In genomic region chr1:26098602-26099001, GRCh38 we compare ENCODE assay signal across 24 cellular contexts. TPM values are rescaled to one million over a fixed set of nuclear protein-coding genes. Genes with fewer than 3 reads are reported as not detected.
DNase-seq lines count a peak whose midpoint lies in the region; ATAC-seq, FAIRE-seq and TF ChIP-seq lines count a peak whose summit lies in the region.
"Had no signal": no experiment of that assay in that cellular context is flagged by ENCODE, and none has a peak within 500 bp of the region (broad histone marks: within the 10 kb centered on the region; RNA-seq: fewer than 3 reads in every experiment).

No MANE protein-coding gene starts in this region.

- H3K9me2 ChIP-seq in PC-9 (ENCODE audit: insufficient read depth) = no peaks in the 10 kb centered on the region

- intact Hi-C loops in PC-9 (cut with micrococcal nuclease; ENCODE audit: unreplicated experiment) (no loop called here), K562 (cut with micrococcal nuclease) (no loop called here)
- intact Hi-C loops in activated naive CD4-positive, alpha-beta T cell treated with anti-CD3 and anti-CD28 coated beads for 36 hours (cut with micrococcal nuclease) = no loop called here
- intact Hi-C loops in activated T-helper 2 cell treated with anti-CD3 and anti-CD28 coated beads, Interferon-gamma antibody, Interleukin-2, Interleukin-4, amounts not matched to agents 10 μg/mL and 5 μg/mL and 100 μg/mL, durations not matched to agents 14 hours and 24 hours and 36 hours (cut with micrococcal nuclease) = no loop called here

- peaks cover 3% of the 10 kb centered on the region for H3K9me1 ChIP-seq in K562 (ENCODE audit: control insufficient read depth, insufficient read depth, low read length)

- no peak for FAIRE-seq in K562 (lab: Jason Lieb, UNC)
- FAIRE-seq: D721Med, GM19239, H1 had no signal

- H3K9me3 Mint-ChIP-seq in activated naive CD4-positive, alpha-beta T cell treated with anti-CD3 and anti-CD28 coated beads for 36 hours = no peaks in the 10 kb centered on the region
- H3K9me3 Mint-ChIP-seq in activated T-helper 2 cell treated with anti-CD3 and anti-CD28 coated beads, Interferon-gamma antibody, Interleukin-2, Interleukin-4, amounts not matched to agents 10 μg/mL and 5 μg/mL and 100 μg/mL, durations not matched to agents 14 hours and 24 hours and 36 hours = no peaks in the 10 kb centered on the region
- H3K9me3 Mint-ChIP-seq: CD8-positive, alpha-beta T cell; HFFc6 had no signal

- no peaks in the 10 kb centered on the region for H3K4me1 Mint-ChIP-seq in activated naive CD4-positive, alpha-beta T cell treated with anti-CD3 and anti-CD28 coated beads for 36 hours (ENCODE audit: low read depth)
- H3K4me1 Mint-ChIP-seq in activated T-helper 2 cell treated with anti-CD3 and anti-CD28 coated beads, Interferon-gamma antibody, Interleukin-2, Interleukin-4, amounts not matched to agents 10 μg/mL and 5 μg/mL and 100 μg/mL, durations not matched to agents 14 hours and 24 hours and 36 hours (ENCODE audit: low read depth) = peaks cover 17% of the 10 kb centered on the region

- no TSS peak for BruUV-seq in PC-9 (replicated peaks; lab: Mats Ljungman, UMichigan)
- no TSS peak for BruUV-seq in K562 (replicated peaks; lab: Mats Ljungman, UMichigan)

- no peak for TF ChIP-seq RAD21 in K562 (CRISPR knock-in tag; conservative IDR thresholded peaks at IDR 0.05 in 1 of 2, IDR thresholded peaks at IDR 0.05 in 1 of 2)

- H3K27me3 Mint-ChIP-seq in activated naive CD4-positive, alpha-beta T cell treated with anti-CD3 and anti-CD28 coated beads for 36 hours (ENCODE audit: low read depth) = no peaks in the 10 kb centered on the region
- H3K27me3 Mint-ChIP-seq in activated T-helper 2 cell treated with anti-CD3 and anti-CD28 coated beads, Interferon-gamma antibody, Interleukin-2, Interleukin-4, amounts not matched to agents 10 μg/mL and 5 μg/mL and 100 μg/mL, durations not matched to agents 14 hours and 24 hours and 36 hours (ENCODE audit: low read depth) = peaks cover 38% of the 10 kb centered on the region

- DNase-seq in PC-9 = no peak
- DNase-seq in K562 (ENCODE audit: extremely low read depth in 1 of 4, low spot score in 3 of 4) = no peak
- no peak for DNase-seq in activated naive CD4-positive, alpha-beta T cell treated with anti-CD3 and anti-CD28 coated beads for 36 hours
- DNase-seq in activated T-helper 2 cell treated with anti-CD3 and anti-CD28 coated beads, Interferon-gamma antibody, Interleukin-2, Interleukin-4, amounts not matched to agents 10 μg/mL and 5 μg/mL and 100 μg/mL, durations not matched to agents 14 hours and 24 hours and 36 hours (ENCODE audit: low spot score) = no peak
- DNase-seq in glomerular visceral epithelial cell (ENCODE audit: extremely low spot score) = no peak
- DNase-seq: C1 segment of cervical spinal cord; CD4-positive, CD25-positive, alpha-beta regulatory T cell; CD8-positive, alpha-beta T cell; DMS 273 treated with DMSO at 0.1 percent for 48 hours; DMS79; EL; GDM1; GM23248; H7; HCEC 1CT; HFFc6 had no signal

- H3K79me2 ChIP-seq in PC-9 (ENCODE audit: low read depth) (no peaks in the 10 kb centered on the region), K562 (ENCODE audit: control insufficient read depth, insufficient read depth, low read length) (no peaks in the 10 kb centered on the region)

- no peak overlapping the region for H3K27ac Mint-ChIP-seq in activated naive CD4-positive, alpha-beta T cell treated with anti-CD3 and anti-CD28 coated beads for 36 hours
- H3K27ac Mint-ChIP-seq in activated T-helper 2 cell treated with anti-CD3 and anti-CD28 coated beads, Interferon-gamma antibody, Interleukin-2, Interleukin-4, amounts not matched to agents 10 μg/mL and 5 μg/mL and 100 μg/mL, durations not matched to agents 14 hours and 24 hours and 36 hours = no peak overlapping the region
- H3K27ac Mint-ChIP-seq: CD4-positive, CD25-positive, alpha-beta regulatory T cell; CD8-positive, alpha-beta T cell; HFFc6 had no signal

- ATAC-seq in K562 = no peak
- ATAC-seq: CD8-positive, alpha-beta T cell; GM12878 had no signal

- peaks cover 17% of the 10 kb centered on the region; the same call in 1 of the 2 replicates for H3F3A ChIP-seq in PC-9 (ENCODE audit: insufficient read depth, low read depth)

- H3K4me3 ChIP-seq in HEK293 (ENCODE audit: low read depth, low read length) (no peak overlapping the region), PC-9 (no peak overlapping the region), K562 (no peak overlapping the region)
- H3K4me3 ChIP-seq: GM12878, GM23248 had no signal

- H3K36me3 ChIP-seq in HEK293 (ENCODE audit: control insufficient read depth in 2 of 2, insufficient read depth in 1 of 2, low read length in 2 of 2) = no peaks in the 10 kb centered on the region
- H3K36me3 ChIP-seq in PC-9 (ENCODE audit: low read depth) = no peaks in the 10 kb centered on the region
- no peaks in the 10 kb centered on the region for H3K36me3 ChIP-seq in K562 (ENCODE audit: control insufficient read depth, insufficient read depth, low read length)

- H3K27ac ChIP-seq in HEK293 (ENCODE audit: extremely low read depth, low read depth, low read length) (no peak overlapping the region), PC-9 (no peak overlapping the region), K562 (ENCODE audit: extremely low read depth, low read depth, low read length) (no peak overlapping the region)
- H3K27ac ChIP-seq: GM23248 had no signal

- no peak for TF ChIP-seq POLR2A in K562 (conservative IDR thresholded peaks at IDR 0.05)

- H4K20me1 ChIP-seq in PC-9 (ENCODE audit: insufficient read depth) = no peaks in the 10 kb centered on the region
- H4K20me1 ChIP-seq in K562 (replicated peaks; ENCODE audit: control insufficient read depth, insufficient read depth, low read length) = no peaks in the 10 kb centered on the region

- no peaks in the 10 kb centered on the region for H3K27me3 ChIP-seq in PC-9 (ENCODE audit: insufficient read depth, low read depth)
- H3K27me3 ChIP-seq in K562 (ENCODE audit: control insufficient read depth in 2 of 2, insufficient read depth in 2 of 2, low read length in 2 of 2) = no peaks in the 10 kb centered on the region

- 0 out of 2 replicates have a peak overlapping the region, but pooled peaks have one; percentile 44 for H3K4me2 ChIP-seq in PC-9
- H3K4me2 ChIP-seq in K562 (ENCODE audit: insufficient read depth, low read length) = no peak overlapping the region

- H3K9ac ChIP-seq in K562 (ENCODE audit: insufficient read depth in 1 of 2, low read depth in 2 of 2, low read length in 2 of 2) = no peak overlapping the region
- H3K9ac ChIP-seq: GM23248 had no signal

- H2AFZ ChIP-seq in PC-9 (no peak overlapping the region), K562 (ENCODE audit: low read depth, low read length) (no peak overlapping the region)
- H2AFZ ChIP-seq: GM23248 had no signal

- in situ Hi-C loops in K562 (cut with MboI) = no loop called here

- no peak for TF ChIP-seq EP300 in K562 (IDR thresholded peaks at IDR 0.05; ENCODE audit: low read length)

- CTCF ChIA-PET in HEK293 (lab: Yijun Ruan, JAX) = interaction anchor here (0.5 to 9.9 kb wide), 4 partner anchors 46 to 55 kb away, joined by 3 to 129 read pairs (median 7); no protein-coding TSS in a partner anchor
- CTCF ChIA-PET in PC-9 (lab: Charles Lee) = no interaction called here
- CTCF ChIA-PET in K562 (lab: Yijun Ruan, JAX; ENCODE audit: low intra/inter-chr PET ratio) = no interaction called here
- CTCF ChIA-PET in activated naive CD4-positive, alpha-beta T cell treated with anti-CD3 and anti-CD28 coated beads for 36 hours (lab: Charles Lee) = interaction anchor here (1.0 kb wide), 1 partner anchor 9 kb away, joined by 3 read pairs; no protein-coding TSS in a partner anchor

- H3K4me3 Mint-ChIP-seq in activated naive CD4-positive, alpha-beta T cell treated with anti-CD3 and anti-CD28 coated beads for 36 hours = no peak overlapping the region
- H3K4me3 Mint-ChIP-seq in activated T-helper 2 cell treated with anti-CD3 and anti-CD28 coated beads, Interferon-gamma antibody, Interleukin-2, Interleukin-4, amounts not matched to agents 10 μg/mL and 5 μg/mL and 100 μg/mL, durations not matched to agents 14 hours and 24 hours and 36 hours (ENCODE audit: low read depth) = no peak overlapping the region
- H3K4me3 Mint-ChIP-seq: CD4-positive, CD25-positive, alpha-beta regulatory T cell; CD8-positive, alpha-beta T cell had no signal

- TF ChIP-seq CTCF in HEK293 (tag by site-specific recombination; IDR thresholded peaks at IDR 0.05) = no peak
- no peak for TF ChIP-seq CTCF in PC-9 (conservative IDR thresholded peaks at IDR 0.05)
- TF ChIP-seq CTCF in K562 (IDR thresholded peaks at IDR 0.05 in 2 of 3, conservative IDR thresholded peaks at IDR 0.05 in 1 of 3; ENCODE audit: insufficient read depth in 2 of 3, low read depth in 1 of 3, low read length in 3 of 3) = no peak

- H3K4me1 ChIP-seq in HEK293 (ENCODE audit: control insufficient read depth, insufficient read depth, low read length) (no peaks in the 10 kb centered on the region), PC-9 (replicated peaks; ENCODE audit: insufficient read depth) (peaks cover 15% of the 10 kb centered on the region), K562 (replicated peaks in 1 of 2; ENCODE audit: control insufficient read depth in 2 of 2, insufficient read depth in 2 of 2, low read length in 2 of 2) (peaks cover 15 to 30% of the 10 kb centered on the region in 2 experiments)

- no peaks in the 10 kb centered on the region for H3K36me3 Mint-ChIP-seq in activated naive CD4-positive, alpha-beta T cell treated with anti-CD3 and anti-CD28 coated beads for 36 hours (ENCODE audit: low read depth)
- H3K36me3 Mint-ChIP-seq in activated T-helper 2 cell treated with anti-CD3 and anti-CD28 coated beads, Interferon-gamma antibody, Interleukin-2, Interleukin-4, amounts not matched to agents 10 μg/mL and 5 μg/mL and 100 μg/mL, durations not matched to agents 14 hours and 24 hours and 36 hours (ENCODE audit: low read depth) = no peaks in the 10 kb centered on the region
- H3K36me3 Mint-ChIP-seq: CD4-positive, CD25-positive, alpha-beta regulatory T cell; CD8-positive, alpha-beta T cell had no signal

- POLR2A ChIA-PET in HEK293 (lab: Yijun Ruan, JAX) (no interaction called here), PC-9 (lab: Charles Lee; ENCODE audit: unreplicated experiment) (interaction anchor here (0.6 kb wide), 1 partner anchor 47 kb away, joined by 4 read pairs; no protein-coding TSS in a partner anchor), K562 (lab: Yijun Ruan, JAX) (no interaction called here)

- H3K9me3 ChIP-seq in HEK293 (ENCODE audit: control insufficient read depth, insufficient read depth, low read depth, low read length) (no peaks in the 10 kb centered on the region), PC-9 (ENCODE audit: insufficient read depth, low read depth) (no peaks in the 10 kb centered on the region), K562 (replicated peaks; ENCODE audit: control insufficient read depth, insufficient read depth, low read depth, low read length) (no peaks in the 10 kb centered on the region)

- 95% methylated on average over 4 of the region's 4 CpGs for WGBS in K562 (ENCODE audit: insufficient coverage, low coverage, missing lambda C conversion rate)

RNA-seq across cellular contexts. Expression of gene PDIK1L, which starts 13.0 kb away (rescaled TPM):
- total RNA-seq in PC-9 (2021) = 7.6 and 8.4 TPM in 2 replicates
- total RNA-seq in K562 (2011; cell fraction: chromatin; rRNA removed; ENCODE audit: low replicate concordance) = 13.8 and 29.1 TPM in 2 replicates
- 6.7 and 10.4 TPM in 2 replicates for total RNA-seq in K562 (2011; cell fraction: nucleolus; rRNA removed)
- total RNA-seq in K562 (2011; cell fraction: nucleoplasm; rRNA removed) = 15.9 and 18.4 TPM in 2 replicates
- 12.8 and 13.7 TPM in 2 replicates for total RNA-seq in K562 (2014; rRNA removed)
- total RNA-seq in K562 (2014; rRNA removed; fragmentation: Illumina TruSeq; extraction: Trizol) = 30.2 and 36.1 TPM in 2 replicates
- total RNA-seq in K562 (2015; rRNA removed; fragmentation: Illumina TruSeq; extraction: Trizol) = 21.6 and 23.3 TPM in 2 replicates
- 26.3 TPM in 2 replicates for total RNA-seq in K562 (2021)
- 23.8 and 24.5 TPM in 2 replicates for polyA plus RNA-seq in K562 (2011; rRNA removed)
- 3.7 and 9.8 TPM in 2 replicates for polyA plus RNA-seq in K562 (2011; cell fraction: cytosol; rRNA removed)
- 7.5 and 9.5 TPM in 2 replicates for polyA plus RNA-seq in K562 (2011; cell fraction: nucleus; rRNA removed)
- polyA plus RNA-seq in K562 (2012) = 13.0 and 15.6 TPM in 2 replicates
- polyA plus RNA-seq in K562 (2014; fragmentation: Illumina TruSeq; extraction: Trizol) = 19.8 and 20.0 TPM in 2 replicates
- 10 to 100 TPM; 14.7 to 21.5 TPM for polyA plus RNA-seq in K562 (2014; fragmentation: Nextera tagmentation; extraction: Ambion mirVana)
- polyA plus RNA-seq in K562 (2014; rRNA removed) = 13.6 and 13.9 TPM in 2 replicates
- 49.3 and 52.4 TPM in 2 replicates for polyA minus RNA-seq in K562 (2011; rRNA and poly(A)+ RNA removed)
- 17.2 and 17.6 TPM in 2 replicates for polyA minus RNA-seq in K562 (2011; cell fraction: cytosol; rRNA and poly(A)+ RNA removed)
- polyA minus RNA-seq in K562 (2011; cell fraction: nucleus; rRNA and poly(A)+ RNA removed) = 4.3 and 10.4 TPM in 2 replicates
- 10 to 100 TPM; 20.5 to 21.4 TPM for total RNA-seq in activated naive CD4-positive, alpha-beta T cell treated with anti-CD3 and anti-CD28 coated beads for 36 hours
- 15.2 and 17.2 TPM in 2 replicates for total RNA-seq in activated T-helper 2 cell treated with anti-CD3 and anti-CD28 coated beads, Interferon-gamma antibody, Interleukin-2, Interleukin-4, amounts not matched to agents 10 μg/mL and 5 μg/mL and 100 μg/mL, durations not matched to agents 14 hours and 24 hours and 36 hours

RNA-seq across cellular contexts. Expression of gene TRIM63, which starts 31.2 kb away (rescaled TPM):
- total RNA-seq in PC-9 (2021) (not detected in 2 replicates), K562 (2014; rRNA removed) (0.24 and 0.50 TPM in 2 replicates), K562 (2014; rRNA removed; fragmentation: Illumina TruSeq; extraction: Trizol) (0.32 and 0.36 TPM in 2 replicates), K562 (2015; rRNA removed; fragmentation: Illumina TruSeq; extraction: Trizol) (0.19 and 0.22 TPM in 2 replicates), K562 (2021) (0.16 and 0.44 TPM in 2 replicates)
- total RNA-seq in K562 (2011; cell fraction: chromatin; rRNA removed; ENCODE audit: low replicate concordance) = 0.74 and 0.77 TPM in 2 replicates
- total RNA-seq in K562 (2011; cell fraction: nucleolus; rRNA removed) = 0.26 and 0.67 TPM in 2 replicates
- total RNA-seq in K562 (2011; cell fraction: nucleoplasm; rRNA removed) = 0.44 and 0.99 TPM in 2 replicates
- polyA plus RNA-seq in K562 (2011; rRNA removed) (0.42 and 0.57 TPM in 2 replicates), K562 (2014; fragmentation: Illumina TruSeq; extraction: Trizol) (0.28 and 0.48 TPM in 2 replicates), K562 (2014; fragmentation: Nextera tagmentation; extraction: Ambion mirVana) (under 1 TPM; 0.08 to 0.10 TPM), K562 (2014; rRNA removed) (0.22 and 0.40 TPM in 2 replicates)
- 0.31 and 0.43 TPM in 2 replicates for polyA plus RNA-seq in K562 (2011; cell fraction: cytosol; rRNA removed)
- polyA plus RNA-seq in K562 (2011; cell fraction: nucleus; rRNA removed) = 0.41 and 0.65 TPM in 2 replicates
- polyA plus RNA-seq in K562 (2012) = 0.38 and 0.60 TPM in 2 replicates
- 0.28 and 0.54 TPM in 2 replicates for polyA minus RNA-seq in K562 (2011; rRNA and poly(A)+ RNA removed)
- polyA minus RNA-seq in K562 (2011; cell fraction: cytosol; rRNA and poly(A)+ RNA removed) = not detected in 2 replicates
- 0.27 and 0.33 TPM in 2 replicates for polyA minus RNA-seq in K562 (2011; cell fraction: nucleus; rRNA and poly(A)+ RNA removed)
- under 1 TPM; 0.33 to 0.40 TPM for total RNA-seq in activated naive CD4-positive, alpha-beta T cell treated with anti-CD3 and anti-CD28 coated beads for 36 hours
- not detected in 2 replicates for total RNA-seq in activated T-helper 2 cell treated with anti-CD3 and anti-CD28 coated beads, Interferon-gamma antibody, Interleukin-2, Interleukin-4, amounts not matched to agents 10 μg/mL and 5 μg/mL and 100 μg/mL, durations not matched to agents 14 hours and 24 hours and 36 hours
- total RNA-seq: A172; A673; CD4-positive, CD25-positive, alpha-beta regulatory T cell; CD8-positive, alpha-beta T cell; GM12878; GM23248; H1; HFFc6 had no signal
- polyA plus RNA-seq: BJ; CD4-positive, CD25-positive, alpha-beta regulatory T cell; GM12878; GM23248; H1 had no signal

RNA-seq across cellular contexts. Expression of gene SLC30A2, which starts 52.7 kb away (rescaled TPM):
- total RNA-seq in PC-9 (2021) = not detected in 2 replicates
- 0.42 TPM in 1 of 2 replicates, not detected in the other for total RNA-seq in K562 (2011; cell fraction: chromatin; rRNA removed; ENCODE audit: low replicate concordance)
- 0.33 and 0.53 TPM in 2 replicates for total RNA-seq in K562 (2011; cell fraction: nucleolus; rRNA removed)
- total RNA-seq in K562 (2011; cell fraction: nucleoplasm; rRNA removed) = 0.51 TPM in 1 of 2 replicates, not detected in the other
- 0.18 TPM in 1 of 2 replicates, not detected in the other for total RNA-seq in K562 (2014; rRNA removed)
- not detected in 2 replicates for total RNA-seq in K562 (2014; rRNA removed; fragmentation: Illumina TruSeq; extraction: Trizol)
- not detected in 2 replicates for total RNA-seq in K562 (2015; rRNA removed; fragmentation: Illumina TruSeq; extraction: Trizol)
- 0.11 and 0.13 TPM in 2 replicates for total RNA-seq in K562 (2021)
- 0.07 and 0.08 TPM in 2 replicates for polyA plus RNA-seq in K562 (2011; rRNA removed)
- polyA plus RNA-seq in K562 (2011; cell fraction: cytosol; rRNA removed) = 0.19 and 0.22 TPM in 2 replicates
- polyA plus RNA-seq in K562 (2011; cell fraction: nucleus; rRNA removed) = 0.10 TPM in 2 replicates
- 0.03 and 0.32 TPM in 2 replicates for polyA plus RNA-seq in K562 (2012)
- polyA plus RNA-seq in K562 (2014; fragmentation: Illumina TruSeq; extraction: Trizol) = 0.07 TPM in 1 of 2 replicates, not detected in the other
- polyA plus RNA-seq in K562 (2014; fragmentation: Nextera tagmentation; extraction: Ambion mirVana) = under 1 TPM; 0.01 to 0.06 TPM
- 0.03 TPM in 1 of 2 replicates, not detected in the other for polyA plus RNA-seq in K562 (2014; rRNA removed)
- 0.21 TPM in 1 of 2 replicates, not detected in the other for polyA minus RNA-seq in K562 (2011; rRNA and poly(A)+ RNA removed)
- polyA minus RNA-seq in K562 (2011; cell fraction: cytosol; rRNA and poly(A)+ RNA removed) = not detected in 2 replicates
- 0.13 TPM in 1 of 2 replicates, not detected in the other for polyA minus RNA-seq in K562 (2011; cell fraction: nucleus; rRNA and poly(A)+ RNA removed)
- not detected for total RNA-seq in activated naive CD4-positive, alpha-beta T cell treated with anti-CD3 and anti-CD28 coated beads for 36 hours
- not detected in 2 replicates for total RNA-seq in activated T-helper 2 cell treated with anti-CD3 and anti-CD28 coated beads, Interferon-gamma antibody, Interleukin-2, Interleukin-4, amounts not matched to agents 10 μg/mL and 5 μg/mL and 100 μg/mL, durations not matched to agents 14 hours and 24 hours and 36 hours
- total RNA-seq: A172; A673; CD4-positive, CD25-positive, alpha-beta regulatory T cell; CD8-positive, alpha-beta T cell; GM23248; HFFc6 had no signal
- polyA plus RNA-seq: BJ, GM12878 had no signal

Comparison
In these comparisons a context has a peak if more than half of its experiments do, and no peak if none do; other contexts are left out.
1. CTCF ChIA-PET loops: an anchor here in HEK293 (0.5 to 9.9 kb wide) and activated naive CD4-positive, alpha-beta T cell treated with anti-CD3 and anti-CD28 coated beads for 36 hours (1.0 kb wide); none called in PC-9 and K562.
2. Of the 44 proteins assayed by ChIP-seq in both K562 and HEK293: peak only in K562: none; only in HEK293: none; in both: ZNF121; in neither: 43.